In the genomic region with DNA sequence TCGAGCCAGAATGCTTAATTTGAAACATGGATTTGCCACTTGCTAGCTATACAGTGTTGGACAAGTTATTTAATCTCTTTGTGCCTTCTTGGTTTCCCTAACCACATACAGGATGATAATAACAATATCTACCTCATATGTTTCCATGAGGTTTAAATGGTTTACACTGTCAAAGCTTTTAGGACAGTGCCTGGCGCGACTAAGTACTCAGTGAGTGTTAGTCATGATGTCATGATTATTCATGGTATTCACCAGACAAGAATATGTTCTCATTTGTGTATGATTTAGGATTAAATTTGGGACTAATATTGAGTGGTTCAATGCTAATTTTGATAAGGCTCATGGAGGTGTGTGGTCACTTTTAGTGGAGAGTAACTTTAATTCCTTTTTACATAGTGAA, we compare ENCODE assay signal across 1 cellular context.
TF ChIP-seq lines count a peak whose summit lies in the region.

No MANE protein-coding gene starts in this region.

TF ChIP-seq in HEK293, 187 proteins besides CTCF, POLR2A, EP300 and RAD21 (continued from another document):
- TF ChIP-seq HIC1 (tag by site-specific recombination; IDR thresholded peaks at IDR 0.05) (no peak), ZNF311 (tag by site-specific recombination; IDR thresholded peaks at IDR 0.05; ENCODE audit: borderline replicate concordance) (no peak), ZNF426 (tag by site-specific recombination; IDR thresholded peaks at IDR 0.05) (no peak), ZNF629 (tag by site-specific recombination; IDR thresholded peaks at IDR 0.05) (peak; percentile 63; the same call in 1 of the 2 replicates), HOXA7 (CRISPR knock-in tag; IDR thresholded peaks at IDR 0.05; ENCODE audit: borderline replicate concordance) (no peak)
- TF ChIP-seq, protein P1, sequence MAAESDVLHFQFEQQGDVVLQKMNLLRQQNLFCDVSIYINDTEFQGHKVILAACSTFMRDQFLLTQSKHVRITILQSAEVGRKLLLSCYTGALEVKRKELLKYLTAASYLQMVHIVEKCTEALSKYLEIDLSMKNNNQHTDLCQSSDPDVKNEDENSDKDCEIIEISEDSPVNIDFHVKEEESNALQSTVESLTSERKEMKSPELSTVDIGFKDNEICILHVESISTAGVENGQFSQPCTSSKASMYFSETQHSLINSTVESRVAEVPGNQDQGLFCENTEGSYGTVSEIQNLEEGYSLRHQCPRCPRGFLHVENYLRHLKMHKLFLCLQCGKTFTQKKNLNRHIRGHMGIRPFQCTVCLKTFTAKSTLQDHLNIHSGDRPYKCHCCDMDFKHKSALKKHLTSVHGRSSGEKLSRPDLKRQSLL (tag by site-specific recombination; IDR thresholded peaks at IDR 0.05) = no peak
- TF ChIP-seq, protein P2, sequence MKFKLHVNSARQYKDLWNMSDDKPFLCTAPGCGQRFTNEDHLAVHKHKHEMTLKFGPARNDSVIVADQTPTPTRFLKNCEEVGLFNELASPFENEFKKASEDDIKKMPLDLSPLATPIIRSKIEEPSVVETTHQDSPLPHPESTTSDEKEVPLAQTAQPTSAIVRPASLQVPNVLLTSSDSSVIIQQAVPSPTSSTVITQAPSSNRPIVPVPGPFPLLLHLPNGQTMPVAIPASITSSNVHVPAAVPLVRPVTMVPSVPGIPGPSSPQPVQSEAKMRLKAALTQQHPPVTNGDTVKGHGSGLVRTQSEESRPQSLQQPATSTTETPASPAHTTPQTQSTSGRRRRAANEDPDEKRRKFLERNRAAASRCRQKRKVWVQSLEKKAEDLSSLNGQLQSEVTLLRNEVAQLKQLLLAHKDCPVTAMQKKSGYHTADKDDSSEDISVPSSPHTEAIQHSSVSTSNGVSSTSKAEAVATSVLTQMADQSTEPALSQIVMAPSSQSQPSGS (tag by site-specific recombination; IDR thresholded peaks at IDR 0.05; ENCODE audit: low read depth) = peak; percentile 82
